ENCODE assay signal across 1 cellular context in the genomic region with DNA sequence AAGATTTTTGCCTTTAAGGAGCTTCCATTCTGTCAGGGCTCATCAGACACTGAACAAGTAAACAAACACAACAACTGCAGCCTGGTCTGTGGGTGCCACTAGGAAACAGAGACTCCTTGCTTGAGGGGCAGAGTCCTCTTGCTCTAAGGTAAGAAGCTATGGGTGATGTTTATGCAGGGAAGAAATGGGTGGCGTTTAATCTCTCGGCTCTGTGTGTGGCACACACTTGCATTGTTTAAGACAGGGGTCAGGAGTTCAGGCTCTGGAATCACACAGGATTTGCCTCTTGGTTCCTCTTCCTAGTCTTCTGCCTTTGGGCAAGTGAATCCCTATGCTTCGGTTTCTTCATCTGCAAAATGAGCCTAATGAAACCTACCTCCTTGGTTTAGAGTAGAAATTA.
TF ChIP-seq lines count a peak whose summit lies in the region.

No MANE protein-coding gene starts in this region.

TF ChIP-seq in GM23338, 12 proteins besides CTCF, POLR2A, EP300 and RAD21 (continued from another document):
- TF ChIP-seq REST (IDR thresholded peaks at IDR 0.05; ENCODE audit: unreplicated experiment) (no peak), STAT1 (IDR thresholded peaks at IDR 0.05; ENCODE audit: unreplicated experiment) (no peak), ZNF331 (CRISPR knock-in tag; IDR thresholded peaks at IDR 0.05; ENCODE audit: low read depth) (no peak), ZNF462 (CRISPR knock-in tag; IDR thresholded peaks at IDR 0.05) (no peak), EZH2phosphoT487 (IDR thresholded peaks at IDR 0.05; ENCODE audit: unreplicated experiment) (no peak)
